In genomic region chr19:4464815-4465581, GRCh38 we compare ENCODE assay signal across 26 cellular contexts. TPM values are rescaled to one million over a fixed set of nuclear protein-coding genes. Genes with fewer than 3 reads are reported as not detected.
"Had no signal": no experiment of that assay in that cellular context is flagged by ENCODE, and none has a peak within 500 bp of the region (broad histone marks: within the 10 kb centered on the region; RNA-seq: fewer than 3 reads in every experiment).

No MANE protein-coding gene starts in this region.

- DNase-seq: dermis blood vessel endothelial cell; dorsolateral prefrontal cortex; effector CD4-positive, alpha-beta T cell; effector memory CD4-positive, alpha-beta T cell; foreskin keratinocyte; heart left ventricle; hypothalamus; immature natural killer cell; islet precursor cell; kidney; kidney glomerular epithelial cell; left colon; left lung; left ventricle myocardium superior; lower lobe of right lung; mesenchymal stem cell; mucosa of descending colon; naive B cell had no signal

- H3K4me3 ChIP-seq: coronary artery, dorsolateral prefrontal cortex, esophagus muscularis mucosa, gastroesophageal sphincter, heart left ventricle, hepatocyte, left lung, lower lobe of right lung, mucosa of descending colon had no signal

- H2AFZ ChIP-seq: hepatocyte had no signal

- H3K79me2 ChIP-seq: hepatocyte had no signal

- H3K9me3 ChIP-seq: esophagus muscularis mucosa, gastroesophageal sphincter, heart left ventricle, left lung, lower lobe of right lung, mucosa of descending colon had no signal

- H3K27ac ChIP-seq: coronary artery, dorsolateral prefrontal cortex, esophagus muscularis mucosa, foreskin keratinocyte, gastroesophageal sphincter, heart left ventricle, hepatocyte, left lung, lower lobe of right lung had no signal

- H3K4me2 ChIP-seq: hepatocyte had no signal

- H3K36me3 ChIP-seq: esophagus muscularis mucosa, gastroesophageal sphincter, heart left ventricle, left lung, lower lobe of right lung had no signal

- FAIRE-seq: colon, endothelial cell of umbilical vein, frontal cortex, kidney had no signal

- ATAC-seq: foreskin keratinocyte, gastroesophageal sphincter, heart left ventricle, left colon, left lung, left ventricle myocardium superior, lower lobe of right lung, mucosa of descending colon had no signal

- H3K27me3 ChIP-seq: dorsolateral prefrontal cortex, esophagus muscularis mucosa, foreskin keratinocyte, gastroesophageal sphincter, heart left ventricle, hepatocyte, left lung had no signal

- H3K4me1 ChIP-seq: esophagus muscularis mucosa, foreskin keratinocyte, gastroesophageal sphincter, heart left ventricle, left lung, lower lobe of right lung had no signal

RNA-seq across cellular contexts. Expression of gene PLIN4, which starts 53.3 kb away (rescaled TPM):
- total RNA-seq: endothelial cell of umbilical vein, epithelial cell of proximal tubule had no signal
